Comparison of ENCODE assay signal across 1 cellular context in the genomic region with DNA sequence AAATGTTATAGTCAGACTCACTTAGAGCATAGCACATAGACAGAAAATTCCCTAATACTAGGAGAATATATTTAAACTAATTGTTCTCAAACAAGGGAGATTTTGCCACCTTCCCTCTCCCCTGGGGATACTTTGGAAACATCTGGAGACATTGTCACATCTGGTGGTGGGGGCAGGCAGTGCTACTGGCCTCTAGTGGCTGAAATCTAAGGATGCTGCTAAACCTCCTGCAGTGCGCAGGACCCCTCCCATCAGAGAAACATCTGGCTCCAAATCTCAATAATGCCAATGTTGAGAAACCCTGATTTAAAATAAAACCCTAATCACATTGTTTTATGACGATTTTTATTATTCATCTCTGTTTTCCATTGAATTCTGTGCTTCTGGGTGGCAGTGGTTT.
TF ChIP-seq lines count a peak whose summit lies in the region.

No MANE protein-coding gene starts in this region.

TF ChIP-seq in HCT116, 20 proteins besides CTCF, POLR2A, EP300 and RAD21 (continued from another document):
- no peak for TF ChIP-seq SIN3A (IDR thresholded peaks at IDR 0.05; ENCODE audit: low read depth)
- TF ChIP-seq EZH2 (IDR thresholded peaks at IDR 0.05) = no peak
- TF ChIP-seq FOSL1 (IDR thresholded peaks at IDR 0.05; ENCODE audit: low read depth) = no peak
- no peak for TF ChIP-seq TCF7L2 (IDR thresholded peaks at IDR 0.05; ENCODE audit: borderline replicate concordance, extremely low read depth, insufficient read depth, insufficient read length)
TF ChIP-seq in HCT116: peak in this region for 0.
